In genomic region chr13:97880298-97880675, GRCh38 we compare ENCODE assay signal across 1 cellular context.
TF ChIP-seq lines count a peak whose summit lies in the region.

No MANE protein-coding gene starts in this region.

TF ChIP-seq in SK-N-SH, 30 proteins besides CTCF, POLR2A, EP300 and RAD21:
- TF ChIP-seq ELF1 (IDR thresholded peaks at IDR 0.05) (no peak), ZBTB33 (IDR thresholded peaks at IDR 0.05; ENCODE audit: borderline replicate concordance, low read depth) (no peak), YY1 (IDR thresholded peaks at IDR 0.05; ENCODE audit: low read depth) (no peak), TAF1 (IDR thresholded peaks at IDR 0.05; ENCODE audit: borderline replicate concordance, low read depth, low read length) (no peak), MXI1 (IDR thresholded peaks at IDR 0.05; ENCODE audit: low read depth, low read length) (no peak), EZH2phosphoT487 (IDR thresholded peaks at IDR 0.05; ENCODE audit: borderline replicate concordance, low read depth) (no peak), FOXM1 (IDR thresholded peaks at IDR 0.05; ENCODE audit: low read depth) (0 out of 2 replicates have a peak, but pooled peaks have one; percentile 6), RFX5 (IDR thresholded peaks at IDR 0.05; ENCODE audit: low read length) (no peak)
